Comparison of ENCODE assay signal across 30 cellular contexts in the genomic region with DNA sequence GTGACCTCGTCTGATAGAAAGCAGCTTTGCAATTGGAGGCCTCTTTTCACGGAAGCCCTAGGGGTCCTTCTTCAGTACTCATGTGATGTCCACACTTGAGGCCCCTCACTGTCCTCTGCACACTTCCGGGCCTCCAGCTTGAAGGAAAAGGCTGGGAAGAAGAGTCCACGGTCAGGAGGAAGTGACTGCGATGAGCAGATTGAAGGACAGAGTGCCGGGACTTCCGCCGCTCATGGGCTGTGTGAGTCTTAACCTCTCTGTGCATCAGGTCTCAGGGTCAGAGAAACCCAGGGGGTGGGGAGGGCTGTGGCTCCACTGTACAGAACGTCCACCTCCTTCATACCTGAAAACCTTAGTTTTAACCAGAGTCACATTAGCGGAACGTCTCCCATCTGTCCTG. TPM values are rescaled to one million over a fixed set of nuclear protein-coding genes. Genes with fewer than 3 reads are reported as not detected.
"Had no signal": no experiment of that assay in that cellular context is flagged by ENCODE, and none has a peak within 500 bp of the region (broad histone marks: within the 10 kb centered on the region; RNA-seq: fewer than 3 reads in every experiment).

No MANE protein-coding gene starts in this region.

- H3K4me1 ChIP-seq: ascending aorta had no signal

- H3K27me3 ChIP-seq: ascending aorta had no signal

- DNase-seq: activated B cell treated with CpG ODN at 0.5 μM for 24 hours; activated CD4-positive, alpha-beta memory T cell treated with anti-CD3 and anti-CD28 coated beads for 36 hours; activated CD4-positive, alpha-beta T cell treated with anti-CD3 and anti-CD28 coated beads for 4 hours; activated CD4-positive, alpha-beta T cell treated with anti-CD3 and anti-CD28 coated beads, Interleukin-2, amount 10 ng/mL, durations not matched to agents 24 days and 14 days; activated CD4-positive, alpha-beta T cell treated with anti-CD3 and anti-CD28 coated beads, Interleukin-2, amount 50 U/mL, for 1 hour; activated CD4-positive, alpha-beta T cell treated with anti-CD3 and anti-CD28 coated beads, Interleukin-2, amount 50 U/mL, for 4 hours; activated CD4-positive, CD25-positive, alpha-beta regulatory T cell treated with anti-CD3 and anti-CD28 coated beads, Interleukin-2, amount 50 U/mL, for 72 hours; activated CD8-positive, alpha-beta memory T cell treated with anti-CD3 and anti-CD28 coated beads, Interleukin-2, amount 50 U/mL, for 4 hours; activated CD8-positive, alpha-beta T cell treated with anti-CD3 and anti-CD28 coated beads for 36 hours; activated effector memory CD4-positive, alpha-beta T cell treated with anti-CD3 and anti-CD28 coated beads, Interleukin-2, amount 50 U/mL, for 16 hours; activated naive CD4-positive, alpha-beta T cell treated with anti-CD3 and anti-CD28 coated beads, Interleukin-2, amount 10 ng/mL, durations not matched to agents 7 days and 5 days; activated naive CD4-positive, alpha-beta T cell treated with Interleukin-2 at 50 U/mL for 16 hours; activated naive CD8-positive, alpha-beta T cell treated with anti-CD3 and anti-CD28 coated beads, Interleukin-2, amount 10 ng/mL, durations not matched to agents 7 days and 5 days; activated naive CD8-positive, alpha-beta T cell treated with anti-CD3 and anti-CD28 coated beads, Interleukin-2, amount 50 U/mL, for 24 hours; activated T-cell treated with anti-CD3 and anti-CD28 coated beads for 4 hours; activated T-cell treated with anti-CD3 and anti-CD28 coated beads, Interleukin-2, amount 50 U/mL, for 1 hour; activated T-cell treated with anti-CD3 and anti-CD28 coated beads, Interleukin-2, amount 50 U/mL, for 4 hours; activated T-cell treated with anti-CD3 and anti-CD28 coated beads, Interleukin-2, amount 50 U/mL, for 72 hours; amygdala; anterior cingulate cortex; central memory CD4-positive, alpha-beta T cell; T-helper 1 cell; T-helper 2 cell; T-helper 9 cell had no signal

- H3K36me3 ChIP-seq: ascending aorta had no signal

- H3K4me3 ChIP-seq: ascending aorta had no signal

- ATAC-seq: activated CD8-positive, alpha-beta T cell treated with anti-CD3 and anti-CD28 coated beads for 36 hours; activated naive CD8-positive, alpha-beta T cell treated with anti-CD3 and anti-CD28 coated beads, Interleukin-2, amount 50 U/mL, for 24 hours; activated T-cell treated with anti-CD3 and anti-CD28 coated beads, Interleukin-2, amount 50 U/mL, for 4 hours; activated T-cell treated with anti-CD3 and anti-CD28 coated beads, Interleukin-2, amount 50 U/mL, for 72 hours; activated T-helper 17 cell treated with anti-CD3 and anti-CD28 coated beads, Interleukin-2, amount 50 U/mL, for 72 hours had no signal

- H3K27ac ChIP-seq: ascending aorta, VCaP had no signal

- FAIRE-seq: TTC549 had no signal

- H3K9me3 ChIP-seq: ascending aorta had no signal

RNA-seq across cellular contexts. Expression of gene SORCS2, which starts 51.2 kb away (rescaled TPM):
- total RNA-seq: activated B cell treated with CpG ODN at 0.5 μM for 24 hours; activated CD4-positive, alpha-beta T cell treated with anti-CD3 and anti-CD28 coated beads, Interleukin-2, amount 10 ng/mL, durations not matched to agents 24 days and 14 days; activated CD8-positive, alpha-beta memory T cell treated with anti-CD3 and anti-CD28 coated beads for 36 hours; activated naive CD8-positive, alpha-beta T cell treated with anti-CD3 and anti-CD28 coated beads, Interleukin-2, amount 10 ng/mL, durations not matched to agents 7 days and 5 days; activated T-helper 1 cell treated with anti-CD3 and anti-CD28 coated beads, Interleukin-12 subunit alpha, Interleukin-12 subunit beta, Interleukin-2, Interleukin-4 antibody, amounts not matched to agents 30 ng/mL and 10 ng/mL and 1 ng/mL, durations not matched to agents 14 hours and 24 hours and 36 hours had no signal
